8 cellular contexts compared by ENCODE assay signal in genomic region chr12:53427905-53428594, GRCh38. TPM values are rescaled to one million over a fixed set of nuclear protein-coding genes. Genes with fewer than 3 reads are reported as not detected.
A peak's percentile ranks its signal among the peaks of the same experiment; 100 is the strongest.
DNase-seq lines count a peak whose midpoint lies in the region; ATAC-seq and TF ChIP-seq lines count a peak whose summit lies in the region.

No MANE protein-coding gene starts in this region.

- H3K9ac ChIP-seq in muscle layer of colon (ENCODE audit: low read length): peak overlapping the region; percentile 40

- no peak overlapping the region for H3K4me3 ChIP-seq in muscle layer of colon (ENCODE audit: low read depth in 1 of 2, low read length in 2 of 2)
- H3K4me3 ChIP-seq in left ventricle myocardium inferior: no peak overlapping the region
- no peak overlapping the region for H3K4me3 ChIP-seq in gastroesophageal sphincter

- TF ChIP-seq CTCF in AG09319 (IDR thresholded peaks at IDR 0.05; ENCODE audit: low read depth, low read length) (no peak), left ventricle myocardium inferior (IDR thresholded peaks at IDR 0.05; ENCODE audit: borderline replicate concordance) (no peak), gastroesophageal sphincter (IDR thresholded peaks at IDR 0.05) (no peak)

- TF ChIP-seq EP300 in gastroesophageal sphincter (IDR thresholded peaks at IDR 0.05): no peak

- no peaks in the 10 kb centered on the region for H3K4me1 Mint-ChIP-seq in activated naive CD8-positive, alpha-beta T cell treated with anti-CD3 and anti-CD28 coated beads, Interleukin-2, amount 10 ng/mL, durations not matched to agents 7 days and 5 days

- H3K36me3 ChIP-seq in muscle layer of colon (ENCODE audit: insufficient read depth, low read length) (no peaks in the 10 kb centered on the region), left ventricle myocardium inferior (no peaks in the 10 kb centered on the region), gastroesophageal sphincter (no peaks in the 10 kb centered on the region)

- TF ChIP-seq POLR2A in gastroesophageal sphincter (IDR thresholded peaks at IDR 0.05): no peak

- no peaks in the 10 kb centered on the region for H3K9me3 ChIP-seq in muscle layer of colon (ENCODE audit: low read length)
- H3K9me3 ChIP-seq in left ventricle myocardium inferior (replicated peaks): no peaks in the 10 kb centered on the region
- H3K9me3 ChIP-seq in gastroesophageal sphincter: no peaks in the 10 kb centered on the region

- H3K36me3 Mint-ChIP-seq in activated naive CD8-positive, alpha-beta T cell treated with anti-CD3 and anti-CD28 coated beads, Interleukin-2, amount 10 ng/mL, durations not matched to agents 7 days and 5 days: no peaks in the 10 kb centered on the region

- POLR2A ChIA-PET in activated naive CD8-positive, alpha-beta T cell treated with anti-CD3 and anti-CD28 coated beads, Interleukin-2, amount 10 ng/mL, durations not matched to agents 7 days and 5 days (lab: Charles Lee): interaction anchor here (1.4 kb wide), 1 partner anchor 13 kb away, joined by 5 read pairs; the partner anchor contains the start of gene PRR13

- DNase-seq in AG09319 (ENCODE audit: extremely low read depth, low read depth): peak; percentile 18
- peak; percentile 30 for DNase-seq in HS-27A (ENCODE audit: low read depth)
- no peak for DNase-seq in activated naive CD8-positive, alpha-beta T cell treated with anti-CD3 and anti-CD28 coated beads, Interleukin-2, amount 10 ng/mL, durations not matched to agents 7 days and 5 days
- no peak for DNase-seq in NAMALWA (ENCODE audit: low spot score)
- DNase-seq in left ventricle myocardium inferior: no peak
- no peak for DNase-seq in C1 segment of cervical spinal cord (lab: John Stamatoyannopoulos, UW)

- intact Hi-C loops in left ventricle myocardium inferior (cut with micrococcal nuclease): no loop called here

- no peak overlapping the region for H3K27ac Mint-ChIP-seq in activated naive CD8-positive, alpha-beta T cell treated with anti-CD3 and anti-CD28 coated beads, Interleukin-2, amount 10 ng/mL, durations not matched to agents 7 days and 5 days

- H3K27ac ChIP-seq in muscle layer of colon (ENCODE audit: low read depth, low read length) (no peak overlapping the region), left ventricle myocardium inferior (replicated peaks) (no peak overlapping the region), gastroesophageal sphincter (no peak overlapping the region)

- H3K4me3 Mint-ChIP-seq in activated naive CD8-positive, alpha-beta T cell treated with anti-CD3 and anti-CD28 coated beads, Interleukin-2, amount 10 ng/mL, durations not matched to agents 7 days and 5 days: no peak overlapping the region

- peak; percentile 29 for ATAC-seq in activated naive CD8-positive, alpha-beta T cell treated with anti-CD3 and anti-CD28 coated beads, Interleukin-2, amount 10 ng/mL, durations not matched to agents 7 days and 5 days (ENCODE audit: low read depth)
- no peak for ATAC-seq in gastroesophageal sphincter

- no peaks in the 10 kb centered on the region for H3K27me3 Mint-ChIP-seq in activated naive CD8-positive, alpha-beta T cell treated with anti-CD3 and anti-CD28 coated beads, Interleukin-2, amount 10 ng/mL, durations not matched to agents 7 days and 5 days

- 67 to 100% methylated on average over 1 to 7 of the region's 7 CpGs for WGBS in gastroesophageal sphincter (ENCODE audit: low coverage in 1 of 2), 2 donors

- no peaks in the 10 kb centered on the region for H3K27me3 ChIP-seq in muscle layer of colon (ENCODE audit: control insufficient read depth in 1 of 2, insufficient read depth in 2 of 2, low read length in 2 of 2)
- no peaks in the 10 kb centered on the region for H3K27me3 ChIP-seq in left ventricle myocardium inferior (ENCODE audit: low read depth)
- no peaks in the 10 kb centered on the region for H3K27me3 ChIP-seq in gastroesophageal sphincter

- H3K9me3 Mint-ChIP-seq in activated naive CD8-positive, alpha-beta T cell treated with anti-CD3 and anti-CD28 coated beads, Interleukin-2, amount 10 ng/mL, durations not matched to agents 7 days and 5 days: no peaks in the 10 kb centered on the region

- H3K4me1 ChIP-seq in muscle layer of colon (ENCODE audit: insufficient read depth, low read length) (no peaks in the 10 kb centered on the region), left ventricle myocardium inferior (no peaks in the 10 kb centered on the region), gastroesophageal sphincter (no peaks in the 10 kb centered on the region)

RNA-seq across cellular contexts. Expression of gene AMHR2, which starts 4.4 kb away (rescaled TPM):
- not detected for total RNA-seq in activated naive CD8-positive, alpha-beta T cell treated with anti-CD3 and anti-CD28 coated beads, Interleukin-2, amount 10 ng/mL, durations not matched to agents 7 days and 5 days
- total RNA-seq in left ventricle myocardium inferior: 0.36 TPM
- under 1 TPM in 1 of 4 donors, not detected in 3; 0.13 TPM for total RNA-seq in gastroesophageal sphincter

RNA-seq across cellular contexts. Expression of gene PRR13, which starts 13.5 kb away (rescaled TPM):
- 100 to 1,000 TPM; 218 to 231 TPM for total RNA-seq in activated naive CD8-positive, alpha-beta T cell treated with anti-CD3 and anti-CD28 coated beads, Interleukin-2, amount 10 ng/mL, durations not matched to agents 7 days and 5 days
- total RNA-seq in left ventricle myocardium inferior (53.1 TPM), gastroesophageal sphincter (10 to 100 TPM; 54.2 to 73.2 (median 69.6) TPM)

RNA-seq across cellular contexts. Expression of gene PCBP2, which starts 23.9 kb away (rescaled TPM):
- 100 to 1,000 TPM; 824 to 837 TPM for total RNA-seq in activated naive CD8-positive, alpha-beta T cell treated with anti-CD3 and anti-CD28 coated beads, Interleukin-2, amount 10 ng/mL, durations not matched to agents 7 days and 5 days
- total RNA-seq in left ventricle myocardium inferior (530 TPM), gastroesophageal sphincter (100 to 1,000 TPM; 259 to 375 (median 354) TPM)

RNA-seq across cellular contexts. Expression of gene SP1, which starts 48.1 kb away (rescaled TPM):
- 10 to 100 TPM; 88.7 to 96.2 TPM for total RNA-seq in activated naive CD8-positive, alpha-beta T cell treated with anti-CD3 and anti-CD28 coated beads, Interleukin-2, amount 10 ng/mL, durations not matched to agents 7 days and 5 days
- total RNA-seq in left ventricle myocardium inferior (27.4 TPM), gastroesophageal sphincter (10 to 100 TPM; 68.0 to 80.5 (median 74.0) TPM)

Comparison
In these comparisons a context has a peak if more than half of its experiments do, and no peak if none do; other contexts are left out.
1. DNase-seq: peak in AG09319 (single experiment) and HS-27A (single experiment); none in activated naive CD8-positive, alpha-beta T cell treated with anti-CD3 and anti-CD28 coated beads, Interleukin-2, amount 10 ng/mL, durations not matched to agents 7 days and 5 days (single experiment), NAMALWA (single experiment), left ventricle myocardium inferior (single experiment) and C1 segment of cervical spinal cord (0 of 14).